7 cellular contexts compared by ENCODE assay signal in the genomic region with DNA sequence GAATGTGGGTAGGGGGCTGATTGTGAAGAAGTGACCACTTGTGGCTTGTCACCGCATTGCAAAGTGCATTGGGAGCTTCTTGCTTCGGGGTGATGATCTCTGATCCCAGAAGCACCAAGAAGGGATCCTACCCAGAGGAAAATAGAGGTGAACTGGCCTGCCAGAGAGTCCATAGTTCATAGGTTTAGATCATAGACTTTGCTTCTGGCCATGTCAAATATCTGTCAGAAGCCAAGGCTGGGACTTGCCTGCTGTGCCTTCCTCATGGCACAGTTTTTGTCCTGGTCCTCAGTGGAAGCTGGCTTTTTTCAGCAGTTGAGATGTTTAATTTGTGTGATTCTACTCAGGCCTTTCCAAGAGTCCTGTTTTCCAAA. TPM values are rescaled to one million over a fixed set of nuclear protein-coding genes. Genes with fewer than 3 reads are reported as not detected.
DNase-seq lines count a peak whose midpoint lies in the region; ATAC-seq and TF ChIP-seq lines count a peak whose summit lies in the region.

No MANE protein-coding gene starts in this region.

- no peaks in the 10 kb centered on the region for H3K27me3 Mint-ChIP-seq in activated B cell treated with CpG ODN at 0.5 μM for 24 hours

- peak overlapping the region; percentile 86 for H3K27ac Mint-ChIP-seq in activated B cell treated with CpG ODN at 0.5 μM for 24 hours
- peak overlapping the region; percentile 92 for H3K27ac Mint-ChIP-seq in stimulated activated effector memory CD8-positive, alpha-beta T cell treated with anti-CD3 and anti-CD28 coated beads, Interleukin-12 subunit alpha, Interleukin-12 subunit beta, amount 100 ng/mL, for 72 hours

- H3K4me1 Mint-ChIP-seq in activated B cell treated with CpG ODN at 0.5 μM for 24 hours = peaks cover 48% of the 10 kb centered on the region
- peaks cover 38% of the 10 kb centered on the region for H3K4me1 Mint-ChIP-seq in stimulated activated effector memory CD8-positive, alpha-beta T cell treated with anti-CD3 and anti-CD28 coated beads, Interleukin-12 subunit alpha, Interleukin-12 subunit beta, amount 100 ng/mL, for 72 hours

- intact Hi-C loops in activated B cell treated with CpG ODN at 0.5 μM for 24 hours (cut with micrococcal nuclease) = no loop called here

- no peak for TF ChIP-seq CTCF in HFF-Myc (IDR thresholded peaks at IDR 0.05; ENCODE audit: low read depth, low read length, missing control alignments)
- no peak for TF ChIP-seq CTCF in activated B cell treated with CpG ODN at 0.5 μM for 24 hours (IDR thresholded peaks at IDR 0.05)

- H3K4me3 ChIP-seq in HFF-Myc (replicated peaks; ENCODE audit: low read depth, low read length) (peak overlapping the region; percentile 80), iPS-11a (ENCODE audit: low read depth, low read length) (peak overlapping the region; percentile 91)

- ATAC-seq in activated B cell treated with CpG ODN at 0.5 μM for 24 hours (ENCODE audit: low read depth) = no peak
- ATAC-seq in stimulated activated effector memory CD8-positive, alpha-beta T cell treated with anti-CD3 and anti-CD28 coated beads, Interleukin-12 subunit alpha, Interleukin-12 subunit beta, amount 100 ng/mL, for 72 hours = no peak

- POLR2A ChIA-PET in activated B cell treated with CpG ODN at 0.5 μM for 24 hours (lab: Charles Lee) = interaction anchor here (0.7 to 2.0 kb wide), 7 partner anchors 10 to 1434 kb away, joined by 3 to 21 read pairs (median 5); a partner anchor contains a TSS

- H3K4me3 Mint-ChIP-seq in activated B cell treated with CpG ODN at 0.5 μM for 24 hours = peak overlapping the region; percentile 99
- peak overlapping the region; percentile 96 for H3K4me3 Mint-ChIP-seq in stimulated activated effector memory CD8-positive, alpha-beta T cell treated with anti-CD3 and anti-CD28 coated beads, Interleukin-12 subunit alpha, Interleukin-12 subunit beta, amount 100 ng/mL, for 72 hours

- CTCF ChIA-PET in activated B cell treated with CpG ODN at 0.5 μM for 24 hours (lab: Charles Lee) = interaction anchor here (0.8 kb wide), 2 partner anchors 15 to 24 kb away, joined by 3 read pairs; no protein-coding TSS in a partner anchor

- H3K9me3 Mint-ChIP-seq in activated B cell treated with CpG ODN at 0.5 μM for 24 hours = no peaks in the 10 kb centered on the region
- H3K9me3 Mint-ChIP-seq in stimulated activated effector memory CD8-positive, alpha-beta T cell treated with anti-CD3 and anti-CD28 coated beads, Interleukin-12 subunit alpha, Interleukin-12 subunit beta, amount 100 ng/mL, for 72 hours = no peaks in the 10 kb centered on the region

- H3K36me3 Mint-ChIP-seq in activated B cell treated with CpG ODN at 0.5 μM for 24 hours (ENCODE audit: low read depth) = peaks cover 43% of the 10 kb centered on the region
- H3K36me3 Mint-ChIP-seq in stimulated activated effector memory CD8-positive, alpha-beta T cell treated with anti-CD3 and anti-CD28 coated beads, Interleukin-12 subunit alpha, Interleukin-12 subunit beta, amount 100 ng/mL, for 72 hours = peaks cover 61% of the 10 kb centered on the region

- no peak for DNase-seq in HFF-Myc (ENCODE audit: extremely low read depth, low read depth)
- no peak for DNase-seq in activated B cell treated with CpG ODN at 0.5 μM for 24 hours
- no peak for DNase-seq in stimulated activated effector memory CD8-positive, alpha-beta T cell treated with anti-CD3 and anti-CD28 coated beads, Interleukin-12 subunit alpha, Interleukin-12 subunit beta, amount 100 ng/mL, for 72 hours (ENCODE audit: low spot score in 2 of 2)
- DNase-seq in COR-L47 (lab: John Stamatoyannopoulos, UW) = no peak
- no peak for DNase-seq in stimulated activated CD4-positive, alpha-beta T cell treated with anti-CD3 and anti-CD28 coated beads, Interleukin-4, amount 100 ng/mL, for 4 hours
- no peak for DNase-seq in AG08395 (ENCODE audit: low spot score)

RNA-seq across cellular contexts. Expression of a gene that starts 1.1 kb away (rescaled TPM):
- 67.5 and 93.0 TPM in 2 replicates for total RNA-seq in activated B cell treated with CpG ODN at 0.5 μM for 24 hours

RNA-seq across cellular contexts. Expression of a gene that starts 4.7 kb away (rescaled TPM):
- 19.3 and 24.2 TPM in 2 replicates for total RNA-seq in activated B cell treated with CpG ODN at 0.5 μM for 24 hours

RNA-seq across cellular contexts. Expression of a gene that starts 24.9 kb away (rescaled TPM):
- total RNA-seq in activated B cell treated with CpG ODN at 0.5 μM for 24 hours = 59.4 and 61.7 TPM in 2 replicates

RNA-seq across cellular contexts. Expression of a gene that starts 42.3 kb away (rescaled TPM):
- 78.5 and 89.8 TPM in 2 replicates for total RNA-seq in activated B cell treated with CpG ODN at 0.5 μM for 24 hours
